8 cellular contexts compared by ENCODE assay signal in the genomic region with DNA sequence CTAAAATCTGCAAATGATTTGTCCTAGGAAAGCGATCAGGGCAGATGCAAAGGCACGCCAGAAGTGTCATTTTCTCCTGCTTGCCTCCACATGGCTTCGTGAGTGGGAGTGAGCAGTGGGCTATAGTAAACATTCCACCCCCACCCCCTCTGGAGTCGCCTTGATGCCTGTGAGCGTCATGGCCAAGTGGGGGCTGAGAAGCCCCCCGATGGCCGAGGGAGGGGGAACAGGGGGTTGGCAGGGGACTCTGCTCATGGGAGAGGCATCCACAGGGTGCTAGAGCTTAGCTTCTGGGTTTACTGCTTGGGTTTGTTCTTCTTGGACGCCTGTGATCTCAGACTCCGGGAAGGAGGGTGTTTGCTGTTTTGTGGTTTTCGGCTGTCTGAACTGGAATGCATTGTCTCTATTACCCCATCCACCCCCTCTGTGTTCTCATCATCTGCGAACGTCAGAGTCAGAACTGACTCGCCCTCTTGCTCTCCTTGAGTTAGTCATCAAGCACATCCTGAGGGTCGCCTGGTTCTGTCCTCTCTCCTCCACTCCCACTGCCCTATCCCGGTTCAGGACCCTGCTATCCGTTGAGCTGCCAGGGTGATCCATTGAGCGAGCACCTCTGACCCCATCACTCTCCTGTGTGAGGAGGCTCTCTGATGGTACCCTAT. TPM values are rescaled to one million over a fixed set of nuclear protein-coding genes. Genes with fewer than 3 reads are reported as not detected.
DNase-seq lines count a peak whose midpoint lies in the region; ATAC-seq lines count a peak whose summit lies in the region.

No MANE protein-coding gene starts in this region.

- no peaks in the 10 kb centered on the region for H3K27me3 Mint-ChIP-seq in activated naive CD8-positive, alpha-beta T cell
- no peaks in the 10 kb centered on the region for H3K27me3 Mint-ChIP-seq in activated naive CD8-positive, alpha-beta T cell treated with anti-CD3 and anti-CD28 coated beads for 36 hours
- no peaks in the 10 kb centered on the region for H3K27me3 Mint-ChIP-seq in activated CD4-positive, alpha-beta T cell treated with anti-CD3 and anti-CD28 coated beads, Interleukin-2, amount 10 ng/mL, durations not matched to agents 24 days and 14 days
- no peaks in the 10 kb centered on the region for H3K27me3 Mint-ChIP-seq in stimulated activated naive CD8-positive, alpha-beta T cell treated with anti-CD3 and anti-CD28 coated beads, Interleukin-15, amount 100 ng/mL, for 72 hours

- H3K4me3 Mint-ChIP-seq in activated naive CD8-positive, alpha-beta T cell = no peak overlapping the region
- no peak overlapping the region for H3K4me3 Mint-ChIP-seq in activated naive CD8-positive, alpha-beta T cell treated with anti-CD3 and anti-CD28 coated beads for 36 hours
- H3K4me3 Mint-ChIP-seq in activated CD4-positive, alpha-beta T cell treated with anti-CD3 and anti-CD28 coated beads, Interleukin-2, amount 10 ng/mL, durations not matched to agents 24 days and 14 days = peak overlapping the region; percentile 36
- H3K4me3 Mint-ChIP-seq in stimulated activated naive CD8-positive, alpha-beta T cell treated with anti-CD3 and anti-CD28 coated beads, Interleukin-15, amount 100 ng/mL, for 72 hours = no peak overlapping the region

- H3K36me3 Mint-ChIP-seq in activated naive CD8-positive, alpha-beta T cell = no peaks in the 10 kb centered on the region
- H3K36me3 Mint-ChIP-seq in activated naive CD8-positive, alpha-beta T cell treated with anti-CD3 and anti-CD28 coated beads for 36 hours = no peaks in the 10 kb centered on the region
- H3K36me3 Mint-ChIP-seq in activated CD4-positive, alpha-beta T cell treated with anti-CD3 and anti-CD28 coated beads, Interleukin-2, amount 10 ng/mL, durations not matched to agents 24 days and 14 days (ENCODE audit: low read depth) = peaks cover 2% of the 10 kb centered on the region

- DNase-seq in activated naive CD8-positive, alpha-beta T cell treated with anti-CD3 and anti-CD28 coated beads for 36 hours = no peak
- peak; percentile 79 for DNase-seq in activated CD4-positive, alpha-beta T cell treated with anti-CD3 and anti-CD28 coated beads, Interleukin-2, amount 10 ng/mL, durations not matched to agents 24 days and 14 days
- DNase-seq in fibroblast of the conjunctiva (ENCODE audit: low read depth) = peak; percentile 96
- no peak for DNase-seq in stimulated activated naive CD8-positive, alpha-beta T cell treated with anti-CD3 and anti-CD28 coated beads, Interleukin-15, amount 100 ng/mL, for 72 hours
- DNase-seq in NCI-H1105 (lab: John Stamatoyannopoulos, UW) = no peak
- DNase-seq in NCI-H146 treated with DMSO at 0.1 percent for 48 hours (lab: John Stamatoyannopoulos, UW; ENCODE audit: unreplicated experiment) = no peak

- H3K4me1 Mint-ChIP-seq in activated naive CD8-positive, alpha-beta T cell (ENCODE audit: low read depth) = peaks cover 45% of the 10 kb centered on the region
- peaks cover 56% of the 10 kb centered on the region for H3K4me1 Mint-ChIP-seq in activated naive CD8-positive, alpha-beta T cell treated with anti-CD3 and anti-CD28 coated beads for 36 hours
- peaks cover 84% of the 10 kb centered on the region for H3K4me1 Mint-ChIP-seq in activated CD4-positive, alpha-beta T cell treated with anti-CD3 and anti-CD28 coated beads, Interleukin-2, amount 10 ng/mL, durations not matched to agents 24 days and 14 days
- peaks cover 88% of the 10 kb centered on the region for H3K4me1 Mint-ChIP-seq in stimulated activated naive CD8-positive, alpha-beta T cell treated with anti-CD3 and anti-CD28 coated beads, Interleukin-15, amount 100 ng/mL, for 72 hours

- intact Hi-C loops in activated CD4-positive, alpha-beta T cell treated with anti-CD3 and anti-CD28 coated beads, Interleukin-2, amount 10 ng/mL, durations not matched to agents 24 days and 14 days (cut with micrococcal nuclease) = no loop called here

- peak overlapping the region; percentile 10 for H3K27ac Mint-ChIP-seq in activated naive CD8-positive, alpha-beta T cell
- no peak overlapping the region for H3K27ac Mint-ChIP-seq in activated naive CD8-positive, alpha-beta T cell treated with anti-CD3 and anti-CD28 coated beads for 36 hours
- H3K27ac Mint-ChIP-seq in activated CD4-positive, alpha-beta T cell treated with anti-CD3 and anti-CD28 coated beads, Interleukin-2, amount 10 ng/mL, durations not matched to agents 24 days and 14 days = peak overlapping the region; percentile 85
- H3K27ac Mint-ChIP-seq in stimulated activated naive CD8-positive, alpha-beta T cell treated with anti-CD3 and anti-CD28 coated beads, Interleukin-15, amount 100 ng/mL, for 72 hours = peak overlapping the region in 1 of 2 donors; percentile 54

- no peaks in the 10 kb centered on the region for H3K9me3 Mint-ChIP-seq in activated naive CD8-positive, alpha-beta T cell (ENCODE audit: low read depth)
- H3K9me3 Mint-ChIP-seq in activated naive CD8-positive, alpha-beta T cell treated with anti-CD3 and anti-CD28 coated beads for 36 hours = no peaks in the 10 kb centered on the region
- H3K9me3 Mint-ChIP-seq in activated CD4-positive, alpha-beta T cell treated with anti-CD3 and anti-CD28 coated beads, Interleukin-2, amount 10 ng/mL, durations not matched to agents 24 days and 14 days = no peaks in the 10 kb centered on the region
- H3K9me3 Mint-ChIP-seq in stimulated activated naive CD8-positive, alpha-beta T cell treated with anti-CD3 and anti-CD28 coated beads, Interleukin-15, amount 100 ng/mL, for 72 hours = no peaks in the 10 kb centered on the region

- peak; percentile 47 for ATAC-seq in stimulated activated naive CD8-positive, alpha-beta T cell treated with anti-CD3 and anti-CD28 coated beads, Interleukin-15, amount 100 ng/mL, for 72 hours
- no peak for ATAC-seq in HG02678 (IDR thresholded peaks at IDR 0.05; ENCODE audit: unreplicated experiment)

RNA-seq across cellular contexts. Expression of a gene that starts 15.4 kb away (rescaled TPM):
- 1 to 10 TPM; 7.3 to 7.6 TPM for total RNA-seq in activated naive CD8-positive, alpha-beta T cell treated with anti-CD3 and anti-CD28 coated beads for 36 hours
- total RNA-seq in activated CD4-positive, alpha-beta T cell treated with anti-CD3 and anti-CD28 coated beads, Interleukin-2, amount 10 ng/mL, durations not matched to agents 24 days and 14 days = 13.1 and 16.8 TPM in 2 replicates

RNA-seq across cellular contexts. Expression of a gene that starts 42.7 kb away (rescaled TPM):
- total RNA-seq in activated naive CD8-positive, alpha-beta T cell treated with anti-CD3 and anti-CD28 coated beads for 36 hours = 1 to 10 TPM; 5.6 to 6.5 TPM
- 113 and 117 TPM in 2 replicates for total RNA-seq in activated CD4-positive, alpha-beta T cell treated with anti-CD3 and anti-CD28 coated beads, Interleukin-2, amount 10 ng/mL, durations not matched to agents 24 days and 14 days

Comparison
In these comparisons a context has a peak if more than half of its experiments do, and no peak if none do; other contexts are left out.
1. DNase-seq: peak in activated CD4-positive, alpha-beta T cell treated with anti-CD3 and anti-CD28 coated beads, Interleukin-2, amount 10 ng/mL, durations not matched to agents 24 days and 14 days (single experiment) and fibroblast of the conjunctiva (single experiment); none in activated naive CD8-positive, alpha-beta T cell treated with anti-CD3 and anti-CD28 coated beads for 36 hours (single experiment), stimulated activated naive CD8-positive, alpha-beta T cell treated with anti-CD3 and anti-CD28 coated beads, Interleukin-15, amount 100 ng/mL, for 72 hours (0 of 2), NCI-H1105 (single experiment) and NCI-H146 treated with DMSO at 0.1 percent for 48 hours (single experiment).
2. RNA of a gene that starts 42.7 kb away (total RNA-seq): 113 to 117 TPM in activated CD4-positive, alpha-beta T cell treated with anti-CD3 and anti-CD28 coated beads, Interleukin-2, amount 10 ng/mL, durations not matched to agents 24 days and 14 days; 5.6 to 6.5 TPM in activated naive CD8-positive, alpha-beta T cell treated with anti-CD3 and anti-CD28 coated beads for 36 hours; every median in the first group is over 10 times any median in the second.